8 cellular contexts compared by ENCODE assay signal in the genomic region with DNA sequence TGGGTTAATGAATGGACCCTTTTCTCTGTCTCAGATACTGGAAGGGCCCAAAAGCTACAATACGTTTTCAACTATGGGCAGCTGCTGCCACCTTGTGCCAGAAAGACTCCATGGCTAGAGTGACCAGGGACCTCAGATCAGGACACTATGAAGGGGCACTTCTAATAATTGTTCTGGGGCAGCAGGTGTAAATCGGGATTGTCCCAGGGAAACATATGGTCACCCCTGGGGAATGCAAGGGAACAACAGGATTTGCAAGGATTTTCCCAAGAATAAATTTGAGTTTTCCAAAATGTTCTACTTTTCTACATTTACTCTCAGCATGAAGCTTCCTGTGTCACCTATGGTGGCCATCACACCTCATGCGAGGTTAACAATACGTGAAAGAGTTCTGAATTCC. TPM values are rescaled to one million over a fixed set of nuclear protein-coding genes. Genes with fewer than 3 reads are reported as not detected.
DNase-seq lines count a peak whose midpoint lies in the region; ATAC-seq and TF ChIP-seq lines count a peak whose summit lies in the region.

No MANE protein-coding gene starts in this region.

- no peaks in the 10 kb centered on the region for H3K4me1 Mint-ChIP-seq in activated T-helper 1 cell treated with anti-CD3 and anti-CD28 coated beads, Interleukin-12 subunit alpha, Interleukin-12 subunit beta, Interleukin-2, Interleukin-4 antibody, amounts not matched to agents 30 ng/mL and 10 ng/mL and 1 ng/mL, durations not matched to agents 14 hours and 24 hours and 36 hours (ENCODE audit: low read depth)

- H3K27me3 Mint-ChIP-seq in activated T-helper 1 cell treated with anti-CD3 and anti-CD28 coated beads, Interleukin-12 subunit alpha, Interleukin-12 subunit beta, Interleukin-2, Interleukin-4 antibody, amounts not matched to agents 30 ng/mL and 10 ng/mL and 1 ng/mL, durations not matched to agents 14 hours and 24 hours and 36 hours (ENCODE audit: insufficient read depth) = peaks cover 34% of the 10 kb centered on the region

- no peaks in the 10 kb centered on the region for H3K79me2 ChIP-seq in osteoblast (ENCODE audit: insufficient read depth, low read length)

- TF ChIP-seq POLR2A in uterus (IDR thresholded peaks at IDR 0.05) = no peak

- H2AFZ ChIP-seq in osteoblast (ENCODE audit: low read length) = no peak overlapping the region

- no peaks in the 10 kb centered on the region for H3K4me1 ChIP-seq in osteoblast (ENCODE audit: insufficient read depth, low read length)
- no peaks in the 10 kb centered on the region for H3K4me1 ChIP-seq in uterus

- H3K27ac ChIP-seq in osteoblast (ENCODE audit: low read depth, low read length) (no peak overlapping the region), uterus (no peak overlapping the region)

- no peaks in the 10 kb centered on the region for H3K9me3 Mint-ChIP-seq in activated T-helper 1 cell treated with anti-CD3 and anti-CD28 coated beads, Interleukin-12 subunit alpha, Interleukin-12 subunit beta, Interleukin-2, Interleukin-4 antibody, amounts not matched to agents 30 ng/mL and 10 ng/mL and 1 ng/mL, durations not matched to agents 14 hours and 24 hours and 36 hours

- no peaks in the 10 kb centered on the region for H3K36me3 Mint-ChIP-seq in activated T-helper 1 cell treated with anti-CD3 and anti-CD28 coated beads, Interleukin-12 subunit alpha, Interleukin-12 subunit beta, Interleukin-2, Interleukin-4 antibody, amounts not matched to agents 30 ng/mL and 10 ng/mL and 1 ng/mL, durations not matched to agents 14 hours and 24 hours and 36 hours (ENCODE audit: low read depth)

- no peak for ATAC-seq in HG03108 (IDR thresholded peaks at IDR 0.05; ENCODE audit: unreplicated experiment)

- no peaks in the 10 kb centered on the region for H3K9me3 ChIP-seq in osteoblast (ENCODE audit: low read depth, low read length)
- no peaks in the 10 kb centered on the region for H3K9me3 ChIP-seq in uterus

- no peaks in the 10 kb centered on the region for H3K36me3 ChIP-seq in osteoblast (ENCODE audit: insufficient read depth, low read length)
- no peaks in the 10 kb centered on the region for H3K36me3 ChIP-seq in uterus

- TF ChIP-seq CTCF in GM12865 (IDR thresholded peaks at IDR 0.05; ENCODE audit: insufficient read depth, low read depth, low read length, missing control alignments) (peak; percentile 82), fibroblast of villous mesenchyme (IDR thresholded peaks at IDR 0.05; ENCODE audit: insufficient read depth, low read depth, low read length) (peak; percentile 69), osteoblast (IDR thresholded peaks at IDR 0.05; ENCODE audit: extremely low read depth, low read depth, low read length) (peak; percentile 75), uterus (IDR thresholded peaks at IDR 0.05) (peak; percentile 15 to 43 (median 28))

- no peak overlapping the region for H3K4me2 ChIP-seq in osteoblast (ENCODE audit: insufficient read depth, low read length)

- no peak overlapping the region for H3K27ac Mint-ChIP-seq in activated T-helper 1 cell treated with anti-CD3 and anti-CD28 coated beads, Interleukin-12 subunit alpha, Interleukin-12 subunit beta, Interleukin-2, Interleukin-4 antibody, amounts not matched to agents 30 ng/mL and 10 ng/mL and 1 ng/mL, durations not matched to agents 14 hours and 24 hours and 36 hours

- intact Hi-C loops in activated T-helper 1 cell treated with anti-CD3 and anti-CD28 coated beads, Interleukin-12 subunit alpha, Interleukin-12 subunit beta, Interleukin-2, Interleukin-4 antibody, amounts not matched to agents 30 ng/mL and 10 ng/mL and 1 ng/mL, durations not matched to agents 14 hours and 24 hours and 36 hours (cut with micrococcal nuclease) = loop anchor here (1.0 to 10.0 kb wide), 11 partner anchors 47 to 515 kb away; a partner anchor contains a TSS
- intact Hi-C loops in uterus (cut with DNase I; ENCODE audit: low total_unique reads) = no loop called here

- no peak overlapping the region for H3K4me3 ChIP-seq in GM12865 (ENCODE audit: low read depth, low read length)
- no peak overlapping the region for H3K4me3 ChIP-seq in Jurkat, Clone E6-1 (ENCODE audit: low read length)
- no peak overlapping the region for H3K4me3 ChIP-seq in fibroblast of villous mesenchyme (ENCODE audit: low read depth, low read length)
- H3K4me3 ChIP-seq in osteoblast (ENCODE audit: insufficient read depth, low read length) = no peak overlapping the region
- no peak overlapping the region for H3K4me3 ChIP-seq in uterus

- no peaks in the 10 kb centered on the region for H4K20me1 ChIP-seq in osteoblast (ENCODE audit: insufficient read depth, low read length)

- DNase-seq in GM12865 (ENCODE audit: low read depth) = peak; percentile 68
- peak; percentile 19 for DNase-seq in Jurkat, Clone E6-1 (ENCODE audit: low read depth, low spot score)
- DNase-seq in RKO (ENCODE audit: low spot score) = peak; percentile 46
- DNase-seq in activated T-helper 1 cell treated with anti-CD3 and anti-CD28 coated beads, Interleukin-12 subunit alpha, Interleukin-12 subunit beta, Interleukin-2, Interleukin-4 antibody, amounts not matched to agents 30 ng/mL and 10 ng/mL and 1 ng/mL, durations not matched to agents 14 hours and 24 hours and 36 hours (ENCODE audit: low spot score) = peak; percentile 36
- peak; percentile 36 for DNase-seq in fibroblast of villous mesenchyme (ENCODE audit: low read depth)
- no peak for DNase-seq in osteoblast (ENCODE audit: insufficient read length, low spot score, missing footprints)
- no peak for DNase-seq in uterus

- H3K4me3 Mint-ChIP-seq in activated T-helper 1 cell treated with anti-CD3 and anti-CD28 coated beads, Interleukin-12 subunit alpha, Interleukin-12 subunit beta, Interleukin-2, Interleukin-4 antibody, amounts not matched to agents 30 ng/mL and 10 ng/mL and 1 ng/mL, durations not matched to agents 14 hours and 24 hours and 36 hours = no peak overlapping the region

- H3K27me3 ChIP-seq in osteoblast (ENCODE audit: insufficient read depth, low read length) (peaks cover 26% of the 10 kb centered on the region), uterus (no peaks in the 10 kb centered on the region)

RNA-seq across cellular contexts. Expression of a gene that starts 12.0 kb away (rescaled TPM):
- polyA plus RNA-seq in Jurkat, Clone E6-1 (2012; ENCODE audit: insufficient read depth, insufficient read length) = not detected
- not detected in 2 replicates for total RNA-seq in activated T-helper 1 cell treated with anti-CD3 and anti-CD28 coated beads, Interleukin-12 subunit alpha, Interleukin-12 subunit beta, Interleukin-2, Interleukin-4 antibody, amounts not matched to agents 30 ng/mL and 10 ng/mL and 1 ng/mL, durations not matched to agents 14 hours and 24 hours and 36 hours
- total RNA-seq in fibroblast of villous mesenchyme = not detected in 2 replicates
- total RNA-seq in osteoblast = not detected in 2 replicates
- total RNA-seq in uterus = not detected

RNA-seq across cellular contexts. Expression of a gene that starts 36.0 kb away (rescaled TPM):
- polyA plus RNA-seq in Jurkat, Clone E6-1 (2012; ENCODE audit: insufficient read depth, insufficient read length) = not detected
- total RNA-seq in activated T-helper 1 cell treated with anti-CD3 and anti-CD28 coated beads, Interleukin-12 subunit alpha, Interleukin-12 subunit beta, Interleukin-2, Interleukin-4 antibody, amounts not matched to agents 30 ng/mL and 10 ng/mL and 1 ng/mL, durations not matched to agents 14 hours and 24 hours and 36 hours = 0.07 TPM in 1 of 2 replicates, not detected in the other
- total RNA-seq in fibroblast of villous mesenchyme (not detected in 2 replicates), osteoblast (not detected in 2 replicates), uterus (1 to 10 TPM in 3 of 4 donors, under 1 TPM in 1; 0.69 to 7.1 (median 3.1) TPM)

RNA-seq across cellular contexts. Expression of a gene that starts 50.3 kb away (rescaled TPM):
- not detected for polyA plus RNA-seq in Jurkat, Clone E6-1 (2012; ENCODE audit: insufficient read depth, insufficient read length)
- not detected in 2 replicates for total RNA-seq in activated T-helper 1 cell treated with anti-CD3 and anti-CD28 coated beads, Interleukin-12 subunit alpha, Interleukin-12 subunit beta, Interleukin-2, Interleukin-4 antibody, amounts not matched to agents 30 ng/mL and 10 ng/mL and 1 ng/mL, durations not matched to agents 14 hours and 24 hours and 36 hours
- total RNA-seq in fibroblast of villous mesenchyme (under 0.01 TPM in 1 of 2 replicates, not detected in the other), osteoblast (not detected in 2 replicates), uterus (under 1 TPM in 1 of 4 donors, not detected in 3; 0.62 TPM)

Comparison
In these comparisons a context has a peak if more than half of its experiments do, and no peak if none do; other contexts are left out.
1. DNase-seq: peak in GM12865 (single experiment), Jurkat, Clone E6-1 (single experiment), RKO (single experiment), activated T-helper 1 cell treated with anti-CD3 and anti-CD28 coated beads, Interleukin-12 subunit alpha, Interleukin-12 subunit beta, Interleukin-2, Interleukin-4 antibody, amounts not matched to agents 30 ng/mL and 10 ng/mL and 1 ng/mL, durations not matched to agents 14 hours and 24 hours and 36 hours (single experiment) and fibroblast of villous mesenchyme (single experiment); none in osteoblast (single experiment) and uterus (0 of 2).
2. CTCF ChIP-seq: peak in every context shown above with its lines; median percentile 82 in GM12865; 75 in osteoblast; 69 in fibroblast of villous mesenchyme; 28 in uterus.